Comparison of ENCODE assay signal across 11 cellular contexts in the genomic region with DNA sequence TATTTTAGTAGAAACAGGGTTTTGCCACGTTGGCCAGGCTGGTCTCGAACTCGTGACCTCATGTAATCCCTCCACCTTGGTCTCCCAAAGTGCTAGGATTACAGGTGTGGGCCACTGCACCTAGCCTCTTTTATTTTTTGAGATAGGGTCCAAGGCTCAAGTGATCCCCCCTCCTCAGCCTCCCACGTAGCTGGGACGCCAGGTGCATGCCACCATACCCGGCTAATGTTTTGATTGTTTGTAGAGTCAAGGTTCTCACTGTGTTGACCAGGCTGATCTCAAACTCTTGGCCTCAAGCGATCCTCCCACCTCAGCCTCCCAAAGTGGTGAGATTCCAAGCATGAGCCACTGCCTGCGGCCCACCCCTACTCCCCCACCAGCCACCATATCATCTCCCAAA. TPM values are rescaled to one million over a fixed set of nuclear protein-coding genes. Genes with fewer than 3 reads are reported as not detected.
"Had no signal": no experiment of that assay in that cellular context is flagged by ENCODE, and none has a peak within 500 bp of the region (broad histone marks: within the 10 kb centered on the region; RNA-seq: fewer than 3 reads in every experiment).

No MANE protein-coding gene starts in this region.

- H3K4me1 ChIP-seq: HAP-1 had no signal

- H3K27ac ChIP-seq: GM23248 had no signal

- H3K9me3 ChIP-seq: HAP-1 had no signal

- ATAC-seq: GM23338, HCT116 had no signal

- DNase-seq: GM23248, GOT3, H9, HCEC 1CT, HFFc6 had no signal

- H3K4me3 ChIP-seq: GM23248, GM23338, HAP-1 had no signal

- H3K36me3 ChIP-seq: HAP-1 had no signal

RNA-seq across cellular contexts. Expression of a gene that starts 6.3 kb away (rescaled TPM):
- total RNA-seq: GM23248, GM23338, H1, H4, H7, H9, HFFc6 had no signal
- polyA plus RNA-seq: GM23248 had no signal
